In genomic region chr12:62259311-62259992, GRCh38 we compare ENCODE assay signal across 8 cellular contexts. TPM values are rescaled to one million over a fixed set of nuclear protein-coding genes. Genes with fewer than 3 reads are reported as not detected.
DNase-seq lines count a peak whose midpoint lies in the region; ATAC-seq and TF ChIP-seq lines count a peak whose summit lies in the region.

No MANE protein-coding gene starts in this region.

- H3K9me3 Mint-ChIP-seq in activated CD8-positive, alpha-beta memory T cell treated with anti-CD3 and anti-CD28 coated beads, Interleukin-2, amount 10 ng/mL, durations not matched to agents 7 days and 5 days (ENCODE audit: low read depth): no peaks in the 10 kb centered on the region
- no peaks in the 10 kb centered on the region for H3K9me3 Mint-ChIP-seq in activated naive CD8-positive, alpha-beta T cell treated with anti-CD3 and anti-CD28 coated beads, Interleukin-2, amount 10 ng/mL, durations not matched to agents 7 days and 5 days

- H3K36me3 ChIP-seq in iPS DF 6.9 (ENCODE audit: control insufficient read depth, insufficient read depth, low read length) (no peaks in the 10 kb centered on the region), smooth muscle cell (ENCODE audit: low read depth) (no peaks in the 10 kb centered on the region)

- CTCF ChIA-PET in activated CD8-positive, alpha-beta memory T cell treated with anti-CD3 and anti-CD28 coated beads, Interleukin-2, amount 10 ng/mL, durations not matched to agents 7 days and 5 days (lab: Charles Lee): interaction anchor here (0.9 to 1.6 kb wide), 6 partner anchors 8 to 208 kb away, joined by 3 to 11 read pairs (median 4); partner anchors contain the start of gene MON2

- H3K27ac ChIP-seq in iPS DF 6.9 (ENCODE audit: low read length) (no peak overlapping the region), smooth muscle cell (ENCODE audit: low read depth) (peak overlapping the region; percentile 91)

- H3K9ac ChIP-seq in smooth muscle cell (ENCODE audit: low read depth): peak overlapping the region; percentile 87

- POLR2A ChIA-PET in activated naive CD8-positive, alpha-beta T cell treated with anti-CD3 and anti-CD28 coated beads, Interleukin-2, amount 10 ng/mL, durations not matched to agents 7 days and 5 days (lab: Charles Lee): interaction anchor here (0.7 to 2.0 kb wide), 7 partner anchors 8 to 344 kb away, joined by 3 to 26 read pairs (median 3); no protein-coding TSS in a partner anchor

- H3K4me2 ChIP-seq in smooth muscle cell: peak overlapping the region; percentile 92

- peaks cover 42% of the 10 kb centered on the region for H3K79me2 ChIP-seq in smooth muscle cell (ENCODE audit: low read depth)

- ATAC-seq in activated CD8-positive, alpha-beta memory T cell treated with anti-CD3 and anti-CD28 coated beads, Interleukin-2, amount 10 ng/mL, durations not matched to agents 7 days and 5 days: peak; percentile 27
- ATAC-seq in HG02840 (IDR thresholded peaks at IDR 0.05; ENCODE audit: low FRiP score, unreplicated experiment): peak; percentile 8
- ATAC-seq in activated naive CD8-positive, alpha-beta T cell treated with anti-CD3 and anti-CD28 coated beads, Interleukin-2, amount 10 ng/mL, durations not matched to agents 7 days and 5 days (ENCODE audit: low read depth): peak; percentile 10

- H3K27me3 ChIP-seq in iPS DF 6.9 (ENCODE audit: control insufficient read depth, insufficient read depth, low read length): no peaks in the 10 kb centered on the region
- H3K27me3 ChIP-seq in smooth muscle cell (ENCODE audit: low read depth): no peaks in the 10 kb centered on the region

- H3K4me1 ChIP-seq in iPS DF 6.9 (ENCODE audit: control insufficient read depth, insufficient read depth, low read length) (no peaks in the 10 kb centered on the region; the same call in 1 of the 2 replicates), smooth muscle cell (ENCODE audit: low read depth) (peaks cover 9% of the 10 kb centered on the region)

- TF ChIP-seq CTCF in smooth muscle cell (IDR thresholded peaks at IDR 0.05; ENCODE audit: borderline replicate concordance, insufficient read depth, poor library complexity, severe bottlenecking): no peak

- H3K9me3 ChIP-seq in iPS DF 6.9 (ENCODE audit: control insufficient read depth, insufficient read depth, low read length) (no peaks in the 10 kb centered on the region), smooth muscle cell (replicated peaks; ENCODE audit: low read depth) (no peaks in the 10 kb centered on the region)

- no peaks in the 10 kb centered on the region for H3K27me3 Mint-ChIP-seq in activated CD8-positive, alpha-beta memory T cell treated with anti-CD3 and anti-CD28 coated beads, Interleukin-2, amount 10 ng/mL, durations not matched to agents 7 days and 5 days
- no peaks in the 10 kb centered on the region for H3K27me3 Mint-ChIP-seq in activated naive CD8-positive, alpha-beta T cell treated with anti-CD3 and anti-CD28 coated beads, Interleukin-2, amount 10 ng/mL, durations not matched to agents 7 days and 5 days

- H3K4me1 Mint-ChIP-seq in activated CD8-positive, alpha-beta memory T cell treated with anti-CD3 and anti-CD28 coated beads, Interleukin-2, amount 10 ng/mL, durations not matched to agents 7 days and 5 days: peaks cover 39% of the 10 kb centered on the region
- peaks cover 35% of the 10 kb centered on the region for H3K4me1 Mint-ChIP-seq in activated naive CD8-positive, alpha-beta T cell treated with anti-CD3 and anti-CD28 coated beads, Interleukin-2, amount 10 ng/mL, durations not matched to agents 7 days and 5 days

- peaks cover 29% of the 10 kb centered on the region for H3K36me3 Mint-ChIP-seq in activated CD8-positive, alpha-beta memory T cell treated with anti-CD3 and anti-CD28 coated beads, Interleukin-2, amount 10 ng/mL, durations not matched to agents 7 days and 5 days
- H3K36me3 Mint-ChIP-seq in activated naive CD8-positive, alpha-beta T cell treated with anti-CD3 and anti-CD28 coated beads, Interleukin-2, amount 10 ng/mL, durations not matched to agents 7 days and 5 days: peaks cover 24% of the 10 kb centered on the region

- peaks cover 37% of the 10 kb centered on the region for H4K20me1 ChIP-seq in smooth muscle cell (ENCODE audit: low read depth)

- DNase-seq in activated CD8-positive, alpha-beta memory T cell treated with anti-CD3 and anti-CD28 coated beads, Interleukin-2, amount 10 ng/mL, durations not matched to agents 7 days and 5 days: no peak
- no peak for DNase-seq in activated CD8-positive, alpha-beta memory T cell treated with anti-CD3 and anti-CD28 coated beads, Interleukin-2, amount 50 U/mL, for 4 hours
- peak; percentile 72 for DNase-seq in NCI-H2029 (lab: John Stamatoyannopoulos, UW)
- no peak for DNase-seq in activated naive CD8-positive, alpha-beta T cell treated with anti-CD3 and anti-CD28 coated beads, Interleukin-2, amount 10 ng/mL, durations not matched to agents 7 days and 5 days
- no peak for DNase-seq in iPS DF 6.9 (ENCODE audit: low read depth, low spot score)
- no peak for DNase-seq in smooth muscle cell (lab: John Stamatoyannopoulos, UW; ENCODE audit: unreplicated experiment)
- DNase-seq in KG1 (lab: John Stamatoyannopoulos, UW): no peak

- peak overlapping the region; percentile 70; the same call in 1 of the 2 replicates for H3K4me3 ChIP-seq in iPS DF 6.9 (ENCODE audit: low read length)
- H3K4me3 ChIP-seq in smooth muscle cell: peak overlapping the region; percentile 96

- H2AFZ ChIP-seq in smooth muscle cell (ENCODE audit: low read depth): peak overlapping the region; percentile 97

- H3K4me3 Mint-ChIP-seq in activated CD8-positive, alpha-beta memory T cell treated with anti-CD3 and anti-CD28 coated beads, Interleukin-2, amount 10 ng/mL, durations not matched to agents 7 days and 5 days: peak overlapping the region; percentile 91
- peak overlapping the region; percentile 92 for H3K4me3 Mint-ChIP-seq in activated naive CD8-positive, alpha-beta T cell treated with anti-CD3 and anti-CD28 coated beads, Interleukin-2, amount 10 ng/mL, durations not matched to agents 7 days and 5 days

- peak overlapping the region; percentile 96 for H3K27ac Mint-ChIP-seq in activated CD8-positive, alpha-beta memory T cell treated with anti-CD3 and anti-CD28 coated beads, Interleukin-2, amount 10 ng/mL, durations not matched to agents 7 days and 5 days
- peak overlapping the region; percentile 98 for H3K27ac Mint-ChIP-seq in activated naive CD8-positive, alpha-beta T cell treated with anti-CD3 and anti-CD28 coated beads, Interleukin-2, amount 10 ng/mL, durations not matched to agents 7 days and 5 days

- H3F3A ChIP-seq in smooth muscle cell (ENCODE audit: low read depth): no peaks in the 10 kb centered on the region

- whole genome bisulfite sequencing in iPS DF 6.9 (ENCODE audit: insufficient coverage, insufficient read length): no CpG with 5 or more reads among the region's 20 CpGs
- 10% methylated on average over 20 of the region's 20 CpGs for WGBS in smooth muscle cell (ENCODE audit: low lambda C conversion rate)

RNA-seq across cellular contexts. Expression of gene USP15, which starts 0.8 kb away (rescaled TPM):
- total RNA-seq in activated CD8-positive, alpha-beta memory T cell treated with anti-CD3 and anti-CD28 coated beads, Interleukin-2, amount 10 ng/mL, durations not matched to agents 7 days and 5 days: 100 to 1,000 TPM; 126 to 161 TPM
- 100 to 1,000 TPM; 163 TPM for total RNA-seq in activated naive CD8-positive, alpha-beta T cell treated with anti-CD3 and anti-CD28 coated beads, Interleukin-2, amount 10 ng/mL, durations not matched to agents 7 days and 5 days
- total RNA-seq in smooth muscle cell: 43.6 and 53.5 TPM in 2 replicates
- polyA plus RNA-seq in smooth muscle cell: 28.7 and 33.6 TPM in 2 replicates
